ENCODE assay signal across 8 cellular contexts in the genomic region with DNA sequence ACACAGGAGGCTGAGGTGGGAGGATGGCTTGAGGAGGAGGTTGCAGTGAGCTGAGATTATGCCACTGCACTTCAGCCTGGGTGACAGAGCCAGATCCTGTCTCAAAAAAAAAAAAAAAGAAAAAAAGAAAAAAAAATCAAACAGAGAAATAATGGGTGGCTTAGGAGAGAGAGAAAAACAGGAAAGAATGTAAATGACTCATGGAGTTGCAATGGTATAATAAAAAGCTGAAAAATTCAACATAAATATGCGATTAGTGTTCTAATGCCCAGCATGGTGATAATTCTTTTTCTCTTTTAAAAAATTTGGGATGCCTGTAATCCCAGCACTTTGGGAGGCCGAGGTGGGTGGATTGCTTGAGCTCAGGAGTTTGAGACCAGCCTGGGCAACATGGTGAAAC.
A peak's percentile ranks its signal among the peaks of the same experiment; 100 is the strongest.
DNase-seq lines count a peak whose midpoint lies in the region; ATAC-seq and TF ChIP-seq lines count a peak whose summit lies in the region.
"Not testable (repeated sequence)": the region's sequence is repeated elsewhere in the genome, so short reads cannot be mapped to it uniquely, and the experiment has no call there.

No MANE protein-coding gene starts in this region.

- H3K4me3 Mint-ChIP-seq in activated naive CD8-positive, alpha-beta T cell treated with anti-CD3 and anti-CD28 coated beads, Interleukin-2, amount 10 ng/mL, durations not matched to agents 7 days and 5 days: not testable (repeated sequence)

- H3K9me3 ChIP-seq in SJSA1 (replicated peaks); osteoblast (ENCODE audit: low read depth, low read length): not testable (repeated sequence)

- not testable (repeated sequence) for ATAC-seq in activated naive CD8-positive, alpha-beta T cell treated with anti-CD3 and anti-CD28 coated beads, Interleukin-2, amount 10 ng/mL, durations not matched to agents 7 days and 5 days (ENCODE audit: low read depth)

- peaks cover 41% of the 10 kb centered on the region for H3K4me1 ChIP-seq in SJSA1 (replicated peaks)
- H3K4me1 ChIP-seq in osteoblast (ENCODE audit: insufficient read depth, low read length): peaks cover 16% of the 10 kb centered on the region

- not testable (repeated sequence) for H3K27me3 ChIP-seq in SJSA1 (replicated peaks); osteoblast (ENCODE audit: insufficient read depth, low read length)

- POLR2A ChIA-PET in activated naive CD8-positive, alpha-beta T cell treated with anti-CD3 and anti-CD28 coated beads, Interleukin-2, amount 10 ng/mL, durations not matched to agents 7 days and 5 days (lab: Charles Lee): interaction anchor here (0.6 to 4.0 kb wide), 5 partner anchors 34 to 923 kb away, joined by 3 to 37 read pairs (median 4); a partner anchor contains a TSS

- DNase-seq in AG08395 (ENCODE audit: low spot score): peak; percentile 82
- peak; percentile 85 for DNase-seq in EH (ENCODE audit: low read depth)
- DNase-seq in HT1080 (ENCODE audit: low read depth): peak; percentile 73
- peak in 1 of 2 experiments; percentile 84 for DNase-seq in SJSA1 (ENCODE audit: low read depth in 1 of 2, low spot score in 2 of 2)
- DNase-seq in activated naive CD8-positive, alpha-beta T cell treated with anti-CD3 and anti-CD28 coated beads, Interleukin-2, amount 10 ng/mL, durations not matched to agents 7 days and 5 days: not testable (repeated sequence)
- DNase-seq in dermis microvascular lymphatic vessel endothelial cell (ENCODE audit: low read depth in 2 of 2): peak; percentile 48 to 71
- DNase-seq in glomerular visceral epithelial cell (ENCODE audit: extremely low spot score): peak; percentile 3
- peak; percentile 89 for DNase-seq in osteoblast (ENCODE audit: insufficient read length, low spot score, missing footprints)

- not testable (repeated sequence) for H3K79me2 ChIP-seq in osteoblast (ENCODE audit: insufficient read depth, low read length)

- TF ChIP-seq CTCF in osteoblast (IDR thresholded peaks at IDR 0.05; ENCODE audit: extremely low read depth, low read depth, low read length): not testable (repeated sequence)

- H4K20me1 ChIP-seq in osteoblast (ENCODE audit: insufficient read depth, low read length): not testable (repeated sequence)

- H3K9me3 Mint-ChIP-seq in activated naive CD8-positive, alpha-beta T cell treated with anti-CD3 and anti-CD28 coated beads, Interleukin-2, amount 10 ng/mL, durations not matched to agents 7 days and 5 days: not testable (repeated sequence)

- peak overlapping the region; percentile 9 for H3K27ac Mint-ChIP-seq in activated naive CD8-positive, alpha-beta T cell treated with anti-CD3 and anti-CD28 coated beads, Interleukin-2, amount 10 ng/mL, durations not matched to agents 7 days and 5 days

- H3K27ac ChIP-seq in SJSA1: peak overlapping the region; percentile 74
- H3K27ac ChIP-seq in osteoblast (ENCODE audit: low read depth, low read length): peak overlapping the region; percentile 82

- not testable (repeated sequence) for H2AFZ ChIP-seq in osteoblast (ENCODE audit: low read length)

- H3K4me1 Mint-ChIP-seq in activated naive CD8-positive, alpha-beta T cell treated with anti-CD3 and anti-CD28 coated beads, Interleukin-2, amount 10 ng/mL, durations not matched to agents 7 days and 5 days: peaks cover 64% of the 10 kb centered on the region

- not testable (repeated sequence) for H3K27me3 Mint-ChIP-seq in activated naive CD8-positive, alpha-beta T cell treated with anti-CD3 and anti-CD28 coated beads, Interleukin-2, amount 10 ng/mL, durations not matched to agents 7 days and 5 days

- H3K4me2 ChIP-seq in osteoblast (ENCODE audit: insufficient read depth, low read length): peak overlapping the region; percentile 14

- H3K4me3 ChIP-seq in SJSA1; osteoblast (ENCODE audit: insufficient read depth, low read length): not testable (repeated sequence)

- peaks cover 15% of the 10 kb centered on the region for H3K36me3 Mint-ChIP-seq in activated naive CD8-positive, alpha-beta T cell treated with anti-CD3 and anti-CD28 coated beads, Interleukin-2, amount 10 ng/mL, durations not matched to agents 7 days and 5 days

- H3K36me3 ChIP-seq in SJSA1; osteoblast (ENCODE audit: insufficient read depth, low read length): not testable (repeated sequence)
